ENCODE assay signal across 11 cellular contexts in genomic region chr18:27184115-27185024, GRCh38. TPM values are rescaled to one million over a fixed set of nuclear protein-coding genes. Genes with fewer than 3 reads are reported as not detected.
DNase-seq lines count a peak whose midpoint lies in the region; ATAC-seq and TF ChIP-seq lines count a peak whose summit lies in the region.
"Had no signal": no experiment of that assay in that cellular context is flagged by ENCODE, and none has a peak within 500 bp of the region (broad histone marks: within the 10 kb centered on the region; RNA-seq: fewer than 3 reads in every experiment).

No MANE protein-coding gene starts in this region.

- H3K27me3 ChIP-seq in PC-9 (ENCODE audit: insufficient read depth, low read depth) (peaks cover 4% of the 10 kb centered on the region), right atrium auricular region (no peaks in the 10 kb centered on the region)

- H3K4me1 ChIP-seq in ES-I3 (ENCODE audit: insufficient read depth, low read length) (no peaks in the 10 kb centered on the region; the same call in 1 of the 2 replicates), PC-9 (replicated peaks; ENCODE audit: insufficient read depth) (no peaks in the 10 kb centered on the region), right atrium auricular region (peaks cover 0 to 9% of the 10 kb centered on the region in 2 donors)

- ATAC-seq in HG02852 (IDR thresholded peaks at IDR 0.05; ENCODE audit: unreplicated experiment): no peak
- ATAC-seq in HG02938 (IDR thresholded peaks at IDR 0.05; ENCODE audit: unreplicated experiment): no peak
- ATAC-seq in HG02610 (IDR thresholded peaks at IDR 0.05; ENCODE audit: unreplicated experiment): no peak

- H3K27ac Mint-ChIP-seq in progenitor cell of endocrine pancreas: no peak overlapping the region

- H4K20me1 ChIP-seq in PC-9 (ENCODE audit: insufficient read depth): no peaks in the 10 kb centered on the region

- peak overlapping the region; percentile 57 for H3K4me2 ChIP-seq in PC-9

- CTCF ChIA-PET in PC-9 (lab: Charles Lee): no interaction called here

- no peaks in the 10 kb centered on the region for H3K79me2 ChIP-seq in PC-9 (ENCODE audit: low read depth)

- no peaks in the 10 kb centered on the region for H3K9me3 Mint-ChIP-seq in progenitor cell of endocrine pancreas (ENCODE audit: low read depth)

- H3K9me3 ChIP-seq in ES-I3 (ENCODE audit: control insufficient read depth, insufficient read depth, low read length) (no peaks in the 10 kb centered on the region), PC-9 (ENCODE audit: insufficient read depth, low read depth) (no peaks in the 10 kb centered on the region), right atrium auricular region (no peaks in the 10 kb centered on the region)

- TF ChIP-seq CTCF in PC-9 (conservative IDR thresholded peaks at IDR 0.05): no peak
- no peak for TF ChIP-seq CTCF in right atrium auricular region (IDR thresholded peaks at IDR 0.05)
- no peak for TF ChIP-seq CTCF in progenitor cell of endocrine pancreas (IDR thresholded peaks at IDR 0.05; ENCODE audit: unreplicated experiment)

- H3F3A ChIP-seq in PC-9 (ENCODE audit: insufficient read depth, low read depth): no peaks in the 10 kb centered on the region

- peaks cover 27% of the 10 kb centered on the region for H3K4me1 Mint-ChIP-seq in progenitor cell of endocrine pancreas (ENCODE audit: low read depth)

- no peak overlapping the region for H2AFZ ChIP-seq in PC-9

- H3K36me3 Mint-ChIP-seq in progenitor cell of endocrine pancreas (ENCODE audit: insufficient read depth): no peaks in the 10 kb centered on the region

- H3K4me3 Mint-ChIP-seq in progenitor cell of endocrine pancreas (ENCODE audit: low read depth): peak overlapping the region; percentile 83

- no peaks in the 10 kb centered on the region for H3K9me2 ChIP-seq in PC-9 (ENCODE audit: insufficient read depth)

- DNase-seq in PC-9 (no peak), right atrium auricular region (ENCODE audit: low spot score) (no peak), progenitor cell of endocrine pancreas (ENCODE audit: low spot score, unreplicated experiment) (peak; percentile 29), pons (ENCODE audit: low spot score) (no peak)

- peaks cover 9% of the 10 kb centered on the region for H3K27me3 Mint-ChIP-seq in progenitor cell of endocrine pancreas

- no peak overlapping the region for H3K27ac ChIP-seq in PC-9
- H3K27ac ChIP-seq in right atrium auricular region: no peak overlapping the region

- H3K9ac ChIP-seq in ES-I3 (ENCODE audit: low read depth, low read length): peak overlapping the region; percentile 56

- POLR2A ChIA-PET in PC-9 (lab: Charles Lee; ENCODE audit: unreplicated experiment): no interaction called here

- no TSS peak for BruUV-seq in PC-9 (replicated peaks; lab: Mats Ljungman, UMichigan)

- H3K4me3 ChIP-seq in PC-9 (peak overlapping the region; percentile 35; the same call in 1 of the 2 replicates), right atrium auricular region (peak overlapping the region; percentile 58)

- H3K36me3 ChIP-seq in ES-I3 (ENCODE audit: insufficient read depth, low read length) (no peaks in the 10 kb centered on the region), PC-9 (ENCODE audit: low read depth) (no peaks in the 10 kb centered on the region), right atrium auricular region (no peaks in the 10 kb centered on the region)

- intact Hi-C loops in PC-9 (cut with micrococcal nuclease; ENCODE audit: unreplicated experiment): no loop called here

RNA-seq across cellular contexts. Expression of gene CHST9, which starts 0.7 kb away (rescaled TPM):
- total RNA-seq in PC-9 (2021): 0.07 TPM in 1 of 2 replicates, not detected in the other
- total RNA-seq in right atrium auricular region: 1 to 10 TPM in 1 of 2 donors, under 1 TPM in 1; 0.90 to 1.3 TPM
- total RNA-seq in progenitor cell of endocrine pancreas: 38.9 and 43.2 TPM in 2 replicates
- total RNA-seq: activated CD8-positive, alpha-beta memory T cell treated with anti-CD3 and anti-CD28 coated beads for 36 hours; dermis microvascular lymphatic vessel endothelial cell; myocyte had no signal

Comparison
In these comparisons a context has a peak if more than half of its experiments do, and no peak if none do; other contexts are left out.
1. RNA of gene CHST9, which starts 0.7 kb away (total RNA-seq): 38.9 to 43.2 TPM in progenitor cell of endocrine pancreas; 0.90 to 1.3 TPM in right atrium auricular region and 0.07 TPM in PC-9; every median in the first group is over 10 times any median in the second.